Comparison of ENCODE assay signal across 8 cellular contexts in the genomic region with DNA sequence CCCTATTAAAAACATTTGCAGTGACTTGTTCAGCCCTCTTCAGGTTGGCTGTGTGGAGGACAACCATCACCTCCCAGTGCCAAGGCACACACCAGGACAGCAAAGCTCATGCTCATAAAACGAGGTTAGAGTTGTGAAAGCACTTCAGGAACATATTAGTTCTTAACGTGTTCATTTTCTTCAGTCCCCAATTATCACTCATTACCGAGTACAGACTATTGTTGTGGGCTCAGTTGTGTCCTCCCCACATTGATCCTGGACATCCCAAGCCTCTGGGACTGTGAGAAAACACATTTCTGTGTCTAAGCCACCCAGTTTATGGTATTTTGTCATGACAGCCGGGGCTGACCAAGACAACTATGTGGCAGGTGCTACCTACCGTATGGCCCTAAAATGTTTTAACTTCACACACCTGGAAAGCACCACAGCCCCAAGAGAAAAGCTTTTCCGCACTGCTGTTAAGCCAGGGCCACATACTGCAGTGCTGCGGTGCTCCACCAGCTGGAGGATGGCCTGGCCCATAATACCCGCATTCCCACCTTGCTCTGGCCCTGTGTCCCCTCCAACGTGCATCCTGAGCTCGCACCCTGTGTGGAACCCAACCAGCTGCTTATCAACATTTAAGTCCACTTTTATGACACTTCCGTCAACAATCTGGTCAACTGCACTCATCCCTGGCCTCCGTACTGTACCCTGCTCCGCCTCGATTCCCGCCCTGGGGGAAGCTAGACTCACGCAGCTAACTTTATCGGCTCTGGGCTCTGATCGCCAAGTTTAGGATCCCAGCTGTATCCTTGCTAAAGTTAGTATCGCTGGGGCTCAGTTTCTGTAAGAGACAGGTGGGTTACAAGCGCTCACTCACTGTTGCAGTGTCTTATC.
DNase-seq lines count a peak whose midpoint lies in the region; ATAC-seq, FAIRE-seq and TF ChIP-seq lines count a peak whose summit lies in the region.
"Not testable (repeated sequence)": the region's sequence is repeated elsewhere in the genome, so short reads cannot be mapped to it uniquely, and the experiment has no call there.

No MANE protein-coding gene starts in this region.

- H3K36me3 Mint-ChIP-seq in activated B cell treated with CpG ODN at 0.5 μM for 24 hours (ENCODE audit: low read depth); chondrocyte (ENCODE audit: low read depth): not testable (repeated sequence)

- H3K27ac Mint-ChIP-seq in activated B cell treated with CpG ODN at 0.5 μM for 24 hours; chondrocyte (ENCODE audit: unreplicated experiment): not testable (repeated sequence)

- H3K4me3 ChIP-seq in iPS-15b (ENCODE audit: low read depth, low read length) (peak overlapping the region; percentile 75), pancreas (peak overlapping the region in 1 of 4 donors; percentile 47)

- not testable (repeated sequence) for H3K4me1 ChIP-seq in iPS-15b (ENCODE audit: control insufficient read depth, insufficient read depth, low read length); pancreas

- H3K27ac ChIP-seq in 22Rv1, result peak overlapping the region; percentile 74
- H3K27ac ChIP-seq in pancreas, result not testable (repeated sequence)

- POLR2A ChIA-PET in activated B cell treated with CpG ODN at 0.5 μM for 24 hours (lab: Charles Lee), result not testable (repeated sequence)

- H3K9me3 ChIP-seq in iPS-15b (ENCODE audit: control insufficient read depth, insufficient read depth, low read length); pancreas: not testable (repeated sequence)

- not testable (repeated sequence) for TF ChIP-seq CTCF in 22Rv1 (IDR thresholded peaks at IDR 0.05); activated B cell treated with CpG ODN at 0.5 μM for 24 hours (IDR thresholded peaks at IDR 0.05); chondrocyte (IDR thresholded peaks at IDR 0.05); pancreas (IDR thresholded peaks at IDR 0.05)

- intact Hi-C loops in activated B cell treated with CpG ODN at 0.5 μM for 24 hours (cut with micrococcal nuclease); pancreas (cut with DNase I): not testable (repeated sequence)

- not testable (repeated sequence) for H3K27me3 ChIP-seq in iPS-15b (ENCODE audit: control insufficient read depth, insufficient read depth, low read length); pancreas

- not testable (repeated sequence) for H3K9ac ChIP-seq in iPS-15b (ENCODE audit: low read depth, low read length)

- FAIRE-seq in pancreas (lab: Jason Lieb, UNC), result not testable (repeated sequence)

- H3K9me3 Mint-ChIP-seq in activated B cell treated with CpG ODN at 0.5 μM for 24 hours; chondrocyte (ENCODE audit: low read depth): not testable (repeated sequence)

- ATAC-seq in GM18909 (IDR thresholded peaks at IDR 0.05; ENCODE audit: poor library complexity, unreplicated experiment) (peak; percentile 26), HG02610 (IDR thresholded peaks at IDR 0.05; ENCODE audit: unreplicated experiment) (peak; percentile 11), pancreas (peak; percentile 4 to 24 (median 12))
- ATAC-seq in activated B cell treated with CpG ODN at 0.5 μM for 24 hours (ENCODE audit: low read depth), result not testable (repeated sequence)

- CTCF ChIA-PET in activated B cell treated with CpG ODN at 0.5 μM for 24 hours (lab: Charles Lee), result not testable (repeated sequence)

- WGBS in pancreas, 2 donors, result 19 to 21% methylated on average over 16 of the region's 20 CpGs

- not testable (repeated sequence) for H3K27me3 Mint-ChIP-seq in activated B cell treated with CpG ODN at 0.5 μM for 24 hours; chondrocyte (ENCODE audit: low read depth)

- peak; percentile 0 for DNase-seq in HT-29 (ENCODE audit: low spot score)
- not testable (repeated sequence) for DNase-seq in activated B cell treated with CpG ODN at 0.5 μM for 24 hours; chondrocyte (ENCODE audit: low spot score); pancreas

- peak overlapping the region; percentile 99 for H3K4me3 Mint-ChIP-seq in activated B cell treated with CpG ODN at 0.5 μM for 24 hours
- H3K4me3 Mint-ChIP-seq in chondrocyte (ENCODE audit: unreplicated experiment), result peak overlapping the region; percentile 91

- H3K4me1 Mint-ChIP-seq in activated B cell treated with CpG ODN at 0.5 μM for 24 hours (peaks cover 19% of the 10 kb centered on the region), chondrocyte (ENCODE audit: low read depth) (peaks cover 13% of the 10 kb centered on the region)

- H3K36me3 ChIP-seq in iPS-15b (ENCODE audit: control insufficient read depth, insufficient read depth, low read length); pancreas: not testable (repeated sequence)
